In genomic region chr2:19898592-19899329, GRCh38 we compare ENCODE assay signal across 12 cellular contexts. TPM values are rescaled to one million over a fixed set of nuclear protein-coding genes. Genes with fewer than 3 reads are reported as not detected.
DNase-seq lines count a peak whose midpoint lies in the region; ATAC-seq and TF ChIP-seq lines count a peak whose summit lies in the region.
"Had no signal": no experiment of that assay in that cellular context is flagged by ENCODE, and none has a peak within 500 bp of the region (broad histone marks: within the 10 kb centered on the region; RNA-seq: fewer than 3 reads in every experiment).

No MANE protein-coding gene starts in this region.

- peaks cover 0 to 7% of the 10 kb centered on the region in 2 donors for H3K27me3 Mint-ChIP-seq in CD8-positive, alpha-beta memory T cell

- no CpG with 5 or more reads among the region's 7 CpGs for WGBS in mesenchymal stem cell

- H3K36me3 Mint-ChIP-seq in CD8-positive, alpha-beta memory T cell = peaks cover 0 to 43% (median 9%) of the 10 kb centered on the region in 3 donors
- H3K36me3 Mint-ChIP-seq: mesothelial cell of epicardium had no signal

- H3K27me3 ChIP-seq in CD8-positive, alpha-beta memory T cell (ENCODE audit: insufficient read depth, low read length, poor library complexity, severe bottlenecking) = no peaks in the 10 kb centered on the region
- H3K27me3 ChIP-seq in SU-DHL-6 (ENCODE audit: low read length) = no peaks in the 10 kb centered on the region
- no peaks in the 10 kb centered on the region for H3K27me3 ChIP-seq in mesenchymal stem cell (ENCODE audit: control insufficient read depth in 1 of 2, insufficient read depth in 1 of 2, low read length in 2 of 2)
- H3K27me3 ChIP-seq: ascending aorta had no signal

- no peak overlapping the region for H3K4ac ChIP-seq in mesenchymal stem cell (ENCODE audit: low read depth in 1 of 2, low read length in 2 of 2)

- H3K9me2 ChIP-seq in SU-DHL-6 (replicated peaks; ENCODE audit: insufficient read depth, low read length) = no peaks in the 10 kb centered on the region

- H3K9me3 ChIP-seq in CD8-positive, alpha-beta memory T cell (ENCODE audit: low read length) = no peaks in the 10 kb centered on the region
- H3K9me3 ChIP-seq in SU-DHL-6 (ENCODE audit: insufficient read depth, low read length) (no peaks in the 10 kb centered on the region), mesenchymal stem cell (ENCODE audit: control insufficient read depth, low read length) (no peaks in the 10 kb centered on the region)
- H3K9me3 ChIP-seq: ascending aorta had no signal

- peak overlapping the region; percentile 69 for H2AK5ac ChIP-seq in mesenchymal stem cell (ENCODE audit: low read length, severe bottlenecking)

- CTCF ChIA-PET in CD8-positive, alpha-beta memory T cell (lab: Charles Lee) = no interaction called here

- H2BK12ac ChIP-seq in mesenchymal stem cell (ENCODE audit: low read length in 2 of 2) = no peak overlapping the region

- no peak overlapping the region for H3K27ac ChIP-seq in CD8-positive, alpha-beta memory T cell (ENCODE audit: low read depth, low read length)
- H3K27ac ChIP-seq in SU-DHL-6 (ENCODE audit: low read depth, low read length) = no peak overlapping the region
- no peak overlapping the region for H3K27ac ChIP-seq in mesenchymal stem cell (ENCODE audit: low read length, poor library complexity, severe bottlenecking)
- H3K27ac ChIP-seq: ascending aorta had no signal

- H4K20me1 ChIP-seq in SU-DHL-6 (ENCODE audit: low read depth, low read length) = peaks cover 4% of the 10 kb centered on the region; the same call in 1 of the 2 replicates

- peak overlapping the region; percentile 31 for H3K4me3 ChIP-seq in AG10803 (ENCODE audit: low read length)
- H3K4me3 ChIP-seq in CD8-positive, alpha-beta memory T cell (ENCODE audit: low read length) = no peak overlapping the region
- no peak overlapping the region for H3K4me3 ChIP-seq in SU-DHL-6 (ENCODE audit: insufficient read depth, low read length, poor library complexity, severe bottlenecking)
- H3K4me3 ChIP-seq in mesenchymal stem cell (ENCODE audit: insufficient read depth in 1 of 2, low read depth in 1 of 2, low read length in 2 of 2) = peak overlapping the region in 1 of 2 experiments; percentile 64

- H3K79me1 ChIP-seq in mesenchymal stem cell (replicated peaks; ENCODE audit: low read length, poor library complexity, severe bottlenecking) = peaks cover 12% of the 10 kb centered on the region

- no peak overlapping the region for H4K91ac ChIP-seq in mesenchymal stem cell (ENCODE audit: low read length)

- no peaks in the 10 kb centered on the region for H3K36me3 ChIP-seq in CD8-positive, alpha-beta memory T cell (ENCODE audit: insufficient read depth, low read length)
- peaks cover 7% of the 10 kb centered on the region; the same call in 1 of the 2 replicates for H3K36me3 ChIP-seq in SU-DHL-6 (ENCODE audit: low read length)
- peaks cover 0 to 3% of the 10 kb centered on the region in 2 experiments for H3K36me3 ChIP-seq in mesenchymal stem cell (ENCODE audit: control insufficient read depth in 1 of 2, insufficient read depth in 2 of 2, low read depth in 1 of 2, low read length in 2 of 2)

- no peaks in the 10 kb centered on the region for H3K9me3 Mint-ChIP-seq in CD8-positive, alpha-beta memory T cell
- H3K9me3 Mint-ChIP-seq: mesothelial cell of epicardium had no signal

- no peak overlapping the region for H2BK120ac ChIP-seq in mesenchymal stem cell (ENCODE audit: low read depth, low read length)

- no peak overlapping the region for H3K18ac ChIP-seq in mesenchymal stem cell (ENCODE audit: low read depth in 1 of 2, low read length in 2 of 2)

- peak overlapping the region; percentile 64 for H4K8ac ChIP-seq in mesenchymal stem cell (ENCODE audit: low read length)

- H3K79me2 ChIP-seq in SU-DHL-6 (ENCODE audit: insufficient read depth, low read length) = peaks cover 53% of the 10 kb centered on the region

- peak overlapping the region; percentile 2 for H3K4me2 ChIP-seq in SU-DHL-6 (ENCODE audit: low read depth, low read length, poor library complexity, severe bottlenecking)
- peak overlapping the region; percentile 44 for H3K4me2 ChIP-seq in mesenchymal stem cell (ENCODE audit: low read length, poor library complexity, severe bottlenecking)

- H3K14ac ChIP-seq in mesenchymal stem cell (ENCODE audit: low read length in 2 of 2) = no peak overlapping the region

- peak overlapping the region in 5 of 7 donors; percentile 12 to 45 (median 32) for H3K4me3 Mint-ChIP-seq in CD8-positive, alpha-beta memory T cell
- H3K4me3 Mint-ChIP-seq: mesothelial cell of epicardium had no signal

- H2BK5ac ChIP-seq in mesenchymal stem cell (ENCODE audit: low read depth, low read length, poor library complexity, severe bottlenecking) = no peak overlapping the region

- H2BK15ac ChIP-seq in mesenchymal stem cell (ENCODE audit: low read depth, poor library complexity, severe bottlenecking) = no peak overlapping the region

- H3K23ac ChIP-seq in mesenchymal stem cell (ENCODE audit: low read length in 2 of 2) = peak overlapping the region in 1 of 2 experiments; percentile 79

- H3K27ac Mint-ChIP-seq in CD8-positive, alpha-beta memory T cell = peak overlapping the region in 5 of 8 donors; percentile 20 to 86 (median 72)
- H3K27ac Mint-ChIP-seq: mesothelial cell of epicardium had no signal

- TF ChIP-seq CTCF in AG10803 (conservative IDR thresholded peaks at IDR 0.05; ENCODE audit: low read length) = no peak
- TF ChIP-seq CTCF in SU-DHL-6 (IDR thresholded peaks at IDR 0.05; ENCODE audit: insufficient read depth, low read length, poor library complexity, severe bottlenecking) = no peak

- H2AFZ ChIP-seq in SU-DHL-6 (ENCODE audit: low read depth, low read length, severe bottlenecking) = no peak overlapping the region
- no peak overlapping the region for H2AFZ ChIP-seq in mesenchymal stem cell (ENCODE audit: low read depth, low read length)

- POLR2A ChIA-PET in CD8-positive, alpha-beta memory T cell (lab: Charles Lee) = interaction anchor here (0.8 kb wide), 1 partner anchor 1339 kb away, joined by 4 read pairs; no protein-coding TSS in a partner anchor

- peaks cover 48 to 66% (median 65%) of the 10 kb centered on the region in 3 donors for H3K4me1 Mint-ChIP-seq in CD8-positive, alpha-beta memory T cell

- DNase-seq in AG10803 (ENCODE audit: low read depth) (no peak), mesenchymal stem cell (no peak), NCI-H187 treated with DMSO at 0.1 percent for 48 hours (lab: John Stamatoyannopoulos, UW) (no peak)
- DNase-seq in CD8-positive, alpha-beta memory T cell = no peak
- DNase-seq: hypothalamus, MM.1S, NCI-H446 had no signal

- H3K9ac ChIP-seq in SU-DHL-6 (ENCODE audit: low read length) (no peak overlapping the region), mesenchymal stem cell (ENCODE audit: low read length) (peak overlapping the region; percentile 60)

- peaks cover 50% of the 10 kb centered on the region for H3K4me1 ChIP-seq in CD8-positive, alpha-beta memory T cell (ENCODE audit: insufficient read depth, low read length)
- H3K4me1 ChIP-seq in mesenchymal stem cell (ENCODE audit: control insufficient read depth, insufficient read depth, low read depth, low read length) = peaks cover 7% of the 10 kb centered on the region

- no peaks in the 10 kb centered on the region for H3F3A ChIP-seq in SU-DHL-6 (ENCODE audit: insufficient read depth)

- no peak for ATAC-seq in GM19463 (IDR thresholded peaks at IDR 0.05; ENCODE audit: unreplicated experiment)
- ATAC-seq in HG03571 (IDR thresholded peaks at IDR 0.05; ENCODE audit: unreplicated experiment) = no peak

RNA-seq across cellular contexts. Expression of gene TTC32, which starts 3.0 kb away (rescaled TPM):
- total RNA-seq in CD8-positive, alpha-beta memory T cell = 10 to 100 TPM; 14.1 to 15.7 TPM
- polyA plus RNA-seq in CD8-positive, alpha-beta memory T cell = 24.2 TPM
- 5.0 TPM for polyA plus RNA-seq in mesenchymal stem cell (2013, experiment 1 of 2)
- 6.9 TPM for polyA plus RNA-seq in mesenchymal stem cell (2013, experiment 2 of 2)
- total RNA-seq: ascending aorta had no signal
